In genomic region chr1:3518256-3518655, GRCh38 we compare ENCODE assay signal across 8 cellular contexts.
DNase-seq lines count a peak whose midpoint lies in the region; ATAC-seq and TF ChIP-seq lines count a peak whose summit lies in the region.

No MANE protein-coding gene starts in this region.

- H3K27me3 ChIP-seq in ovary = no peaks in the 10 kb centered on the region

- no peaks in the 10 kb centered on the region for H3K4me1 ChIP-seq in ovary (ENCODE audit: insufficient read depth)

- peak; percentile 39 for TF ChIP-seq CTCF in GM10266 (IDR thresholded peaks at IDR 0.05; ENCODE audit: control insufficient read depth, insufficient read depth, low read depth, missing control alignments)
- TF ChIP-seq CTCF in WI38 (IDR thresholded peaks at IDR 0.05; ENCODE audit: low read depth, low read length) = peak; percentile 57
- TF ChIP-seq CTCF in epithelial cell of esophagus (IDR thresholded peaks at IDR 0.05; ENCODE audit: insufficient read depth, low read depth, low read length, missing control alignments) = peak; percentile 58
- TF ChIP-seq CTCF in ovary (IDR thresholded peaks at IDR 0.05) = peak in 1 of 3 donors; percentile 29

- 87 to 90% (median 89%) methylated on average over 12 of the region's 12 CpGs for WGBS in ovary, 3 donors

- H3K36me3 ChIP-seq in ovary = no peaks in the 10 kb centered on the region

- TF ChIP-seq POLR2A in ovary (IDR thresholded peaks at IDR 0.05) = no peak

- TF ChIP-seq EP300 in ovary (IDR thresholded peaks at IDR 0.05) = no peak

- H3K27ac ChIP-seq in ovary = no peak overlapping the region

- ATAC-seq in HG03354 (IDR thresholded peaks at IDR 0.05; ENCODE audit: poor library complexity, severe bottlenecking, unreplicated experiment) = no peak

- intact Hi-C loops in ovary (cut with DNase I) = no loop called here

- H3K4me3 ChIP-seq in WI38 (ENCODE audit: low read depth, low read length) (no peak overlapping the region), epithelial cell of esophagus (ENCODE audit: low read length) (no peak overlapping the region), ovary (no peak overlapping the region)

- H3K9me3 ChIP-seq in ovary = no peaks in the 10 kb centered on the region

- no peak for DNase-seq in GM10266 (ENCODE audit: extremely low spot score)
- DNase-seq in epithelial cell of esophagus (ENCODE audit: low read depth) = no peak
- peak in 2 of 3 donors; percentile 20 to 40 for DNase-seq in stimulated activated CD4-positive, alpha-beta T cell treated with anti-CD3 and anti-CD28 coated beads, Interleukin-12 subunit alpha, Interleukin-12 subunit beta, amount 100 ng/mL, for 48 hours (ENCODE audit: low read depth in 2 of 3, low spot score in 1 of 3)
- DNase-seq in DMS53 treated with DMSO at 0.1 percent for 48 hours (lab: John Stamatoyannopoulos, UW; ENCODE audit: unreplicated experiment) = no peak
- no peak for DNase-seq in ovary
- DNase-seq in NCI-H82 (lab: John Stamatoyannopoulos, UW) = no peak

Comparison
In these comparisons a context has a peak if more than half of its experiments do, and no peak if none do; other contexts are left out.
1. DNase-seq: peak in stimulated activated CD4-positive, alpha-beta T cell treated with anti-CD3 and anti-CD28 coated beads, Interleukin-12 subunit alpha, Interleukin-12 subunit beta, amount 100 ng/mL, for 48 hours (2 of 3); none in GM10266 (single experiment), epithelial cell of esophagus (single experiment), DMS53 treated with DMSO at 0.1 percent for 48 hours (single experiment), ovary (0 of 5) and NCI-H82 (single experiment).